Comparison of ENCODE assay signal across 15 cellular contexts in genomic region chr9:15121591-15121990, GRCh38.
"Had no signal": no experiment of that assay in that cellular context is flagged by ENCODE, and none has a peak within 500 bp of the region (broad histone marks: within the 10 kb centered on the region; RNA-seq: fewer than 3 reads in every experiment).

No MANE protein-coding gene starts in this region.

- H3K27ac Mint-ChIP-seq: activated naive CD4-positive, alpha-beta T cell treated with anti-CD3 and anti-CD28 coated beads for 36 hours; activated T-helper 2 cell treated with anti-CD3 and anti-CD28 coated beads, Interferon-gamma antibody, Interleukin-2, Interleukin-4, amounts not matched to agents 10 μg/mL and 5 μg/mL and 100 μg/mL, durations not matched to agents 14 hours and 24 hours and 36 hours; mesothelial cell of epicardium; stimulated activated naive CD8-positive, alpha-beta T cell treated with anti-CD3 and anti-CD28 coated beads, Interleukin-15, amount 100 ng/mL, for 72 hours; T-helper 1 cell treated with Interleukin-12 subunit alpha and Interleukin-12 subunit beta and Interleukin-4 antibody, amounts not matched to agents 30 μg/mL and 1 μg/mL, for 36 hours had no signal

- H3K9ac ChIP-seq: parathyroid adenoma had no signal

- H3K36me3 ChIP-seq: cardiac muscle cell, neutrophil had no signal

- H3K27me3 ChIP-seq: cardiac muscle cell, neutrophil, testis had no signal

- H3K4me1 Mint-ChIP-seq: stimulated activated naive CD8-positive, alpha-beta T cell treated with anti-CD3 and anti-CD28 coated beads, Interleukin-15, amount 100 ng/mL, for 72 hours had no signal

- H3K9me3 ChIP-seq: neutrophil, testis had no signal

- H3K4me1 ChIP-seq: parathyroid adenoma, testis had no signal

- H3K79me2 ChIP-seq: parathyroid adenoma had no signal

- H3K27ac ChIP-seq: cardiac muscle cell, neutrophil, parathyroid adenoma, testis had no signal

- ATAC-seq: activated CD4-positive, CD25-positive, alpha-beta regulatory T cell treated with anti-CD3 and anti-CD28 coated beads, Interleukin-2, amount 50 U/mL, for 24 hours; left colon; stimulated activated naive CD8-positive, alpha-beta T cell treated with anti-CD3 and anti-CD28 coated beads, Interleukin-15, amount 100 ng/mL, for 72 hours had no signal

- H3K9me3 Mint-ChIP-seq: activated naive CD4-positive, alpha-beta T cell treated with anti-CD3 and anti-CD28 coated beads for 36 hours; activated T-helper 2 cell treated with anti-CD3 and anti-CD28 coated beads, Interferon-gamma antibody, Interleukin-2, Interleukin-4, amounts not matched to agents 10 μg/mL and 5 μg/mL and 100 μg/mL, durations not matched to agents 14 hours and 24 hours and 36 hours; mesothelial cell of epicardium; stimulated activated naive CD8-positive, alpha-beta T cell treated with anti-CD3 and anti-CD28 coated beads, Interleukin-15, amount 100 ng/mL, for 72 hours; T-helper 1 cell treated with Interleukin-12 subunit alpha and Interleukin-12 subunit beta and Interleukin-4 antibody, amounts not matched to agents 30 μg/mL and 1 μg/mL, for 36 hours had no signal

- H3K4me3 ChIP-seq: cardiac muscle cell, lung, testis had no signal

- H2AFZ ChIP-seq: parathyroid adenoma had no signal

- DNase-seq: activated CD4-positive, alpha-beta T cell treated with anti-CD3 and anti-CD28 coated beads, Interleukin-2, amount 50 U/mL, for 4 hours; activated naive CD4-positive, alpha-beta T cell treated with anti-CD3 and anti-CD28 coated beads for 36 hours; activated T-cell treated with anti-CD3 and anti-CD28 coated beads for 4 hours; left colon; stimulated activated CD4-positive, alpha-beta T cell treated with anti-CD3 and anti-CD28 coated beads, Interleukin-1b, Interleukin-23, amount 100 ng/mL, for 48 hours; stimulated activated naive CD8-positive, alpha-beta T cell treated with anti-CD3 and anti-CD28 coated beads, Interleukin-15, amount 100 ng/mL, for 72 hours; testis had no signal

- H3K4me3 Mint-ChIP-seq: activated naive CD4-positive, alpha-beta T cell treated with anti-CD3 and anti-CD28 coated beads for 36 hours; mesothelial cell of epicardium; stimulated activated naive CD8-positive, alpha-beta T cell treated with anti-CD3 and anti-CD28 coated beads, Interleukin-15, amount 100 ng/mL, for 72 hours; T-helper 1 cell treated with Interleukin-12 subunit alpha and Interleukin-12 subunit beta and Interleukin-4 antibody, amounts not matched to agents 30 μg/mL and 1 μg/mL, for 36 hours had no signal

- H3K36me3 Mint-ChIP-seq: mesothelial cell of epicardium had no signal
